Comparison of ENCODE assay signal across 28 cellular contexts in genomic region chr1:234413485-234413884, GRCh38.
"Had no signal": no experiment of that assay in that cellular context is flagged by ENCODE, and none has a peak within 500 bp of the region (broad histone marks: within the 10 kb centered on the region; RNA-seq: fewer than 3 reads in every experiment).

No MANE protein-coding gene starts in this region.

- H3K4me3 ChIP-seq: left ventricle myocardium inferior, lung, mucosa of descending colon, pancreas, prostate gland, skin epidermis, stomach, testis, thyroid gland, transverse colon, upper lobe of left lung, vagina had no signal

- DNase-seq: hippocampal formation; immature natural killer cell; left ventricle myocardium inferior; midbrain; mucosa of descending colon; naive thymus-derived CD4-positive, alpha-beta T cell; nucleus accumbens; pancreas; posterior cingulate gyrus; retina; stimulated activated CD4-positive, alpha-beta T cell treated with anti-CD3 and anti-CD28 coated beads, Interleukin-12 subunit alpha, Interleukin-12 subunit beta, amount 100 ng/mL, for 4 hours; stimulated activated CD4-positive, alpha-beta T cell treated with anti-CD3 and anti-CD28 coated beads, Interleukin-15, amount 100 ng/mL, for 24 hours; stimulated activated CD4-positive, alpha-beta T cell treated with anti-CD3 and anti-CD28 coated beads, Interleukin-2, amount 100 ng/mL, for 24 hours; stimulated activated CD4-positive, alpha-beta T cell treated with anti-CD3 and anti-CD28 coated beads, Interleukin-4, amount 100 ng/mL, for 1 hour; stimulated activated naive B cell treated with anti-CD40 and anti-IgM and Interleukin-4, amounts not matched to agents 10 μg/mL and 1 μg/mL and 100 μg/mL, for 72 hours; stimulated activated naive CD8-positive, alpha-beta T cell treated with anti-CD3 and anti-CD28 coated beads, Interleukin-15, Interleukin-2, amounts not matched to agents 100 U/mL and 50 U/mL, for 24 hours; stomach; testis; thyroid gland; transverse colon had no signal

- H3K27me3 ChIP-seq: pancreas, stomach, testis, thyroid gland, transverse colon, upper lobe of left lung, vagina had no signal

- H3K9me3 ChIP-seq: left ventricle myocardium inferior, mucosa of descending colon, pancreas, prostate gland, stomach, testis, thyroid gland, transverse colon, upper lobe of left lung, vagina had no signal

- ATAC-seq: mucosa of descending colon; naive thymus-derived CD4-positive, alpha-beta T cell; natural killer cell treated with Interleukin-12 subunit alpha and Interleukin-12 subunit beta and Interleukin-15 and Interleukin-18, amount 100 ng/mL, for 72 hours; pancreas; right cardiac atrium; sciatic nerve; stimulated activated naive B cell treated with anti-CD40 and anti-IgM and Interleukin-4, amounts not matched to agents 10 μg/mL and 1 μg/mL and 100 μg/mL, for 72 hours; stimulated activated naive CD8-positive, alpha-beta T cell treated with anti-CD3 and anti-CD28 coated beads, Interleukin-15, Interleukin-2, amounts not matched to agents 100 U/mL and 50 U/mL, for 24 hours had no signal

- H3K9me3 Mint-ChIP-seq: immature natural killer cell; naive thymus-derived CD4-positive, alpha-beta T cell; natural killer cell treated with Interleukin-12 subunit alpha and Interleukin-12 subunit beta and Interleukin-15 and Interleukin-18, amount 100 ng/mL, for 72 hours; stimulated activated naive B cell treated with anti-CD40 and anti-IgM and Interleukin-4, amounts not matched to agents 10 μg/mL and 1 μg/mL and 100 μg/mL, for 72 hours had no signal

- H3K36me3 ChIP-seq: prostate gland had no signal

- H3K4me1 Mint-ChIP-seq: immature natural killer cell; stimulated activated naive B cell treated with anti-CD40 and anti-IgM and Interleukin-4, amounts not matched to agents 10 μg/mL and 1 μg/mL and 100 μg/mL, for 72 hours had no signal

- H3K4me1 ChIP-seq: left ventricle myocardium inferior, pancreas, prostate gland, stomach, testis, thyroid gland, transverse colon, upper lobe of left lung, vagina had no signal

- H3K4me3 Mint-ChIP-seq: immature natural killer cell; naive thymus-derived CD4-positive, alpha-beta T cell; natural killer cell treated with Interleukin-12 subunit alpha and Interleukin-12 subunit beta and Interleukin-15 and Interleukin-18, amount 100 ng/mL, for 72 hours; stimulated activated naive B cell treated with anti-CD40 and anti-IgM and Interleukin-4, amounts not matched to agents 10 μg/mL and 1 μg/mL and 100 μg/mL, for 72 hours had no signal

- H3K27ac Mint-ChIP-seq: immature natural killer cell; natural killer cell treated with Interleukin-12 subunit alpha and Interleukin-12 subunit beta and Interleukin-15 and Interleukin-18, amount 100 ng/mL, for 72 hours; stimulated activated naive B cell treated with anti-CD40 and anti-IgM and Interleukin-4, amounts not matched to agents 10 μg/mL and 1 μg/mL and 100 μg/mL, for 72 hours had no signal

- H3K27me3 Mint-ChIP-seq: naive thymus-derived CD4-positive, alpha-beta T cell; natural killer cell treated with Interleukin-12 subunit alpha and Interleukin-12 subunit beta and Interleukin-15 and Interleukin-18, amount 100 ng/mL, for 72 hours; stimulated activated naive B cell treated with anti-CD40 and anti-IgM and Interleukin-4, amounts not matched to agents 10 μg/mL and 1 μg/mL and 100 μg/mL, for 72 hours had no signal
